In genomic region chr13:19957320-19958118, GRCh38 we compare ENCODE assay signal across 8 cellular contexts.
A peak's percentile ranks its signal among the peaks of the same experiment; 100 is the strongest.
DNase-seq lines count a peak whose midpoint lies in the region; ATAC-seq and TF ChIP-seq lines count a peak whose summit lies in the region.

No MANE protein-coding gene starts in this region.

- H3K36me3 ChIP-seq in HUES48 (ENCODE audit: control insufficient read depth, insufficient read depth, low read length): peaks cover 20% of the 10 kb centered on the region

- peaks cover 15% of the 10 kb centered on the region for H3K9me3 Mint-ChIP-seq in nephron progenitor cell

- H3K9ac ChIP-seq in HUES48 (ENCODE audit: low read depth, low read length): peak overlapping the region; percentile 94

- no peaks in the 10 kb centered on the region for H3K9me3 ChIP-seq in HUES48 (ENCODE audit: control insufficient read depth, insufficient read depth, low read length)

- peak overlapping the region; percentile 80 for H3K4me3 ChIP-seq in HUES48 (ENCODE audit: low read depth, low read length)

- peak overlapping the region; percentile 77 for H3K4me3 Mint-ChIP-seq in nephron progenitor cell

- ATAC-seq in GM19395 (IDR thresholded peaks at IDR 0.05; ENCODE audit: unreplicated experiment): peak; percentile 29

- no peaks in the 10 kb centered on the region for H3K27me3 ChIP-seq in HUES48 (ENCODE audit: control insufficient read depth, insufficient read depth, low read length)

- peak overlapping the region; percentile 85 for H3K27ac Mint-ChIP-seq in nephron progenitor cell

- peaks cover 12% of the 10 kb centered on the region for H3K4me1 ChIP-seq in HUES48 (ENCODE audit: control insufficient read depth, insufficient read depth, low read length)

- H3K27me3 Mint-ChIP-seq in nephron progenitor cell (ENCODE audit: low read depth, poor library complexity): peaks cover 2% of the 10 kb centered on the region

- peaks cover 21% of the 10 kb centered on the region for H3K36me3 Mint-ChIP-seq in nephron progenitor cell (ENCODE audit: low read depth)

- peak overlapping the region; percentile 99 for H3K27ac ChIP-seq in HUES48 (ENCODE audit: low read depth, low read length)

- DNase-seq in C1 segment of cervical spinal cord (lab: John Stamatoyannopoulos, UW) (peak in 13 of 14 donors; percentile 60 to 92 (median 76)), OCI-M2 (lab: John Stamatoyannopoulos, UW; ENCODE audit: unreplicated experiment) (peak; percentile 63), fibroblast of the conjunctiva (ENCODE audit: low read depth) (peak; percentile 72), nephron progenitor cell (peak; percentile 67)
- peak; percentile 70 for DNase-seq in activated T-helper 9 cell treated with anti-CD3 and anti-CD28 coated beads, Interleukin-2, amount 50 U/mL, for 16 hours (ENCODE audit: low read depth)
- peak; percentile 80 for DNase-seq in stimulated activated naive CD4-positive, alpha-beta T cell treated with Interleukin-2 at 50 U/mL for 16 hours (lab: John Stamatoyannopoulos, UW)

- TF ChIP-seq CTCF in nephron progenitor cell (IDR thresholded peaks at IDR 0.05): peak; percentile 78

- H3K4me1 Mint-ChIP-seq in nephron progenitor cell: peaks cover 21% of the 10 kb centered on the region

Comparison
In these comparisons a context has a peak if more than half of its experiments do, and no peak if none do; other contexts are left out.
1. Peak in every context shown above with its lines: DNase-seq, ATAC-seq, H3K4me3 ChIP-seq and H3K27ac ChIP-seq.